Comparison of ENCODE assay signal across 8 cellular contexts in the genomic region with DNA sequence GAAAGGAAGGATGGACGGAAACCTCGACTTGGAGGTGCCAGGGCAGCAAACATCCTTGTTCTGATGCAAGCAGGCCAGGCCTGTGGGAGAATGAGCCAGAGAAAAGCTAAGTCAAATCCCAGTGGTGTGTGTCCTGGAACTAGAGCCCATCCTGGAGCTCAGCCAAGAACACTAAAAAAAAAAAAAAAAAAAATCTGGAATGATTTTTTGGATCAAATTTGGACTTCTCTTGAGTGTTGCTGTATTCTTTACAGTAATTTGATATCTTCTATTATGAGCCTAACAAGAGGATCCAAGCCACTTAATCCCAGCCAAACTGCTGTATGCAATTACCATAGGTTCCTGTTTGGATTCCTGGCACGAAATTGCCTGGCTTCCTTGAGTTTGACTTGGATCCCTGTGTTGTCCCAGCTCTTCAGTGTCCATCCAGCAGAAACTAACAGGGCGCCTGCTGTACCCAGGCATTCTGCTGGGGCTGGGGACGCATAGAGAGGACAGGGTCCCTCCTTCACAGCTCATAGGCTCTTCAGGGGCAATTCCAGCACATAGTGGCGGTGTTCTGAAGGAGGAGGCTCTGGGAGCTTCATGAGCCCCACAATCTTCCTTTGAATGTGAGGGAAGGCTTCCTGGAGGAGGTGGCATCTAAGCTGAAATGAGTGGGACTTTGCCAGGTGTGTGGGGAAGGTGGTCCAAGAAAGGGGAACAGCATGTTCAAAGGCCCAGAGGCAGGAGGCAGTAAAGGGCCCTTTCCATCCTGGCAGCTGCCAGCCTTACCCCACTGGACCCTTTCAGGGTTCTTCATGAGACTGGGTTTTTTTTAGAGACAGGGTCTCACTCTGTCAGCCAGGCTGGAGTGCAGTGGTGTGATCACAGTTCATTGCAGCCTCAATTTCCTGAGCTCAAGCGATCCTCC. TPM values are rescaled to one million over a fixed set of nuclear protein-coding genes. Genes with fewer than 3 reads are reported as not detected.
A peak's percentile ranks its signal among the peaks of the same experiment; 100 is the strongest.
DNase-seq lines count a peak whose midpoint lies in the region; ATAC-seq and TF ChIP-seq lines count a peak whose summit lies in the region.
"Had no signal": no experiment of that assay in that cellular context is flagged by ENCODE, and none has a peak within 500 bp of the region (broad histone marks: within the 10 kb centered on the region; RNA-seq: fewer than 3 reads in every experiment).

No MANE protein-coding gene starts in this region.

- no peaks in the 10 kb centered on the region for H3K79me2 ChIP-seq in OCI-LY7 (ENCODE audit: insufficient read depth, low read depth, low read length)

- H3K9me2 ChIP-seq in OCI-LY7 (ENCODE audit: insufficient read depth, low read length), result no peaks in the 10 kb centered on the region

- BruUV-seq in OCI-LY7 (replicated peaks; lab: Mats Ljungman, UMichigan), result no TSS peak

- H3K27ac ChIP-seq in right lobe of liver (peak overlapping the region in 1 of 3 donors; percentile 6), OCI-LY7 (ENCODE audit: low read depth, low read length, poor library complexity, severe bottlenecking) (no peak overlapping the region)

- TF ChIP-seq POLR2A in right lobe of liver (IDR thresholded peaks at IDR 0.05), result no peak

- no peaks in the 10 kb centered on the region for H3K27me3 ChIP-seq in right lobe of liver

- peaks cover 0 to 70% (median 6%) of the 10 kb centered on the region in 4 donors for H3K4me1 ChIP-seq in right lobe of liver
- H3K4me1 ChIP-seq in OCI-LY7 (ENCODE audit: insufficient read depth, low read length, poor library complexity, severe bottlenecking), result no peaks in the 10 kb centered on the region

- 40% methylated on average over 5 of the region's 7 CpGs for WGBS in right lobe of liver (ENCODE audit: insufficient coverage, low coverage, low lambda C conversion rate, missing lambda C conversion rate)

- TF ChIP-seq CTCF in right lobe of liver (IDR thresholded peaks at IDR 0.05) (no peak), OCI-LY7 (conservative IDR thresholded peaks at IDR 0.05; ENCODE audit: low read length) (no peak)

- H3K27me3 Mint-ChIP-seq in immature natural killer cell (ENCODE audit: low read depth in 3 of 3), result peaks cover 0 to 3% (median 0%) of the 10 kb centered on the region in 3 donors

- H3K4me3 ChIP-seq in right lobe of liver, result no peak overlapping the region
- H3K4me3 ChIP-seq in OCI-LY7 (ENCODE audit: low read depth, low read length, poor library complexity, severe bottlenecking), result no peak overlapping the region

- no peak overlapping the region for H3K27ac Mint-ChIP-seq in immature natural killer cell

- H3K4me1 Mint-ChIP-seq in immature natural killer cell, result no peaks in the 10 kb centered on the region

- no peak overlapping the region for H2AFZ ChIP-seq in OCI-LY7 (ENCODE audit: low read length)

- intact Hi-C loops in right lobe of liver (cut with DNase I) (no loop called here), OCI-LY7 (cut with micrococcal nuclease; ENCODE audit: unreplicated experiment) (no loop called here)

- no peak overlapping the region for H3K4me3 Mint-ChIP-seq in immature natural killer cell

- CTCF ChIA-PET in OCI-LY7 (lab: Charles Lee; ENCODE audit: unreplicated experiment), result no interaction called here

- H3K9me3 Mint-ChIP-seq in immature natural killer cell, result no peaks in the 10 kb centered on the region

- no peaks in the 10 kb centered on the region for H4K20me1 ChIP-seq in OCI-LY7 (ENCODE audit: insufficient read depth, low read length)

- peaks cover 3 to 99% (median 52%) of the 10 kb centered on the region in 4 donors for H3K36me3 ChIP-seq in right lobe of liver
- no peaks in the 10 kb centered on the region for H3K36me3 ChIP-seq in OCI-LY7 (ENCODE audit: insufficient read depth, low read length)

- H3K9me3 ChIP-seq in right lobe of liver (no peaks in the 10 kb centered on the region), OCI-LY7 (ENCODE audit: low read length) (no peaks in the 10 kb centered on the region)

- POLR2A ChIA-PET in OCI-LY7 (lab: Charles Lee), result interaction anchor here (0.6 to 1.6 kb wide), 6 partner anchors 12 to 295 kb away, joined by 3 to 11 read pairs (median 3); no protein-coding TSS in a partner anchor

- ATAC-seq in right lobe of liver (peak; percentile 57 to 84 (median 74)), GM21717 (IDR thresholded peaks at IDR 0.05; ENCODE audit: unreplicated experiment) (no peak)

- DNase-seq in AG20443 (ENCODE audit: low spot score) (peak; percentile 85), NCI-H524 (lab: John Stamatoyannopoulos, UW) (peak; percentile 43 to 78), right lobe of liver (peak in 1 of 3 donors; percentile 30), OCI-LY7 (ENCODE audit: low spot score) (no peak), immature natural killer cell (no peak)
- DNase-seq: GDM1 had no signal

- H3K36me3 Mint-ChIP-seq in immature natural killer cell, result peaks cover 0 to 4% (median 0%) of the 10 kb centered on the region in 3 donors

- H3K4me2 ChIP-seq in OCI-LY7 (ENCODE audit: low read length), result no peak overlapping the region

RNA-seq across cellular contexts. Expression of a gene that starts 24.7 kb away (rescaled TPM):
- 1,000 to 10,000 TPM in 3 of 6 experiments, 100 to 1,000 TPM in 3; 331 to 4,402 (median 1,032) TPM for total RNA-seq in right lobe of liver
- 0.41 and 0.44 TPM in 2 replicates for total RNA-seq in OCI-LY7 (2014; rRNA removed; shearing (Covaris generic))
- 0.89 and 1.3 TPM in 2 replicates for total RNA-seq in OCI-LY7 (2022)
- 1 to 10 TPM in 2 of 3 donors, under 1 TPM in 1; 0.86 to 2.4 (median 1.5) TPM for polyA plus RNA-seq in immature natural killer cell

RNA-seq across cellular contexts. Expression of a gene that starts 47.5 kb away (rescaled TPM):
- 10 to 100 TPM; 32.1 to 81.5 (median 44.9) TPM for total RNA-seq in right lobe of liver
- 20.9 and 21.0 TPM in 2 replicates for total RNA-seq in OCI-LY7 (2014; rRNA removed; shearing (Covaris generic))
- 46.5 and 53.3 TPM in 2 replicates for total RNA-seq in OCI-LY7 (2022)
- polyA plus RNA-seq in immature natural killer cell, result 10 to 100 TPM; 10.1 to 27.4 (median 11.1) TPM

RNA-seq across cellular contexts. Expression of a gene that starts 54.3 kb away (rescaled TPM):
- total RNA-seq in right lobe of liver, result 1 to 10 TPM in 1 of 6 experiments, under 1 TPM in 3, not detected in 2; 0.29 to 1.1 (median 0.54) TPM
- 0.09 TPM in 1 of 2 replicates, not detected in the other for total RNA-seq in OCI-LY7 (2014; rRNA removed; shearing (Covaris generic))
- 0.44 and 1.0 TPM in 2 replicates for total RNA-seq in OCI-LY7 (2022)
- not detected for polyA plus RNA-seq in immature natural killer cell
- total RNA-seq: NCI-H460 had no signal

RNA-seq across cellular contexts. Expression of a gene that starts 57.0 kb away (rescaled TPM):
- total RNA-seq in right lobe of liver (100 to 1,000 TPM; 132 to 150 (median 141) TPM), OCI-LY7 (2022) (302 and 306 TPM in 2 replicates)
- 182 and 221 TPM in 2 replicates for total RNA-seq in OCI-LY7 (2014; rRNA removed; shearing (Covaris generic))
- polyA plus RNA-seq in immature natural killer cell, result 100 to 1,000 TPM; 300 to 594 (median 317) TPM

Comparison
In these comparisons a context has a peak if more than half of its experiments do, and no peak if none do; other contexts are left out.
1. DNase-seq: peak in AG20443 (single experiment) and NCI-H524 (2 of 2); none in OCI-LY7 (single experiment) and immature natural killer cell (0 of 3).
2. RNA of a gene that starts 24.7 kb away (total RNA-seq): 331 to 4,402 TPM in right lobe of liver; 0.41 to 1.3 TPM in OCI-LY7; every median in the first group is over 100 times any median in the second.